8 cellular contexts compared by ENCODE assay signal in genomic region chr22:39144101-39144815, GRCh38. TPM values are rescaled to one million over a fixed set of nuclear protein-coding genes. Genes with fewer than 3 reads are reported as not detected.
DNase-seq lines count a peak whose midpoint lies in the region; ATAC-seq and TF ChIP-seq lines count a peak whose summit lies in the region.

No MANE protein-coding gene starts in this region.

- no peaks in the 10 kb centered on the region for H3K9me3 ChIP-seq in stomach smooth muscle (ENCODE audit: control insufficient read depth in 2 of 2, low read length in 2 of 2)

- H3K4me1 ChIP-seq in stomach smooth muscle (ENCODE audit: control insufficient read depth, insufficient read depth, low read length), result peaks cover 54% of the 10 kb centered on the region

- DNase-seq in GM13977 (ENCODE audit: low spot score) (peak; percentile 81), dermis microvascular lymphatic vessel endothelial cell (ENCODE audit: low read depth in 2 of 2) (peak; percentile 14 to 39), midbrain (lab: John Stamatoyannopoulos, UW) (peak; percentile 10), LoVo (ENCODE audit: low spot score) (no peak), HK-2 (ENCODE audit: unreplicated experiment) (no peak)

- in situ Hi-C loops in GM13977 (cut with MboI; ENCODE audit: low pct_unique_long_range_greater_than_20kb, low sequenced_read_pairs, unreplicated experiment), result no loop called here

- H3K36me3 ChIP-seq in stomach smooth muscle (ENCODE audit: control insufficient read depth in 2 of 2, insufficient read depth in 2 of 2, low read length in 2 of 2), result peaks cover 10 to 14% of the 10 kb centered on the region in 2 donors

- peak overlapping the region; percentile 60 to 75 for H3K9ac ChIP-seq in stomach smooth muscle (ENCODE audit: low read length in 2 of 2)

- peak overlapping the region; percentile 64 for H3K27ac ChIP-seq in stomach smooth muscle (ENCODE audit: low read length)

- H3K4me3 ChIP-seq in stomach smooth muscle (ENCODE audit: low read length in 2 of 2), result peak overlapping the region; percentile 82 to 93

- H3K27me3 ChIP-seq in stomach smooth muscle (ENCODE audit: control insufficient read depth in 1 of 2, insufficient read depth in 2 of 2, low read length in 2 of 2), result no peaks in the 10 kb centered on the region

- ATAC-seq in HG03108 (IDR thresholded peaks at IDR 0.05; ENCODE audit: unreplicated experiment), result peak; percentile 27
- ATAC-seq in activated CD4-positive, CD25-positive, alpha-beta regulatory T cell treated with anti-CD3 and anti-CD28 coated beads, Interleukin-2, amount 50 U/mL, for 24 hours, result peak; percentile 60 to 73

- no peak for TF ChIP-seq CTCF in GM13977 (IDR thresholded peaks at IDR 0.05; ENCODE audit: extremely low read depth, insufficient read depth, missing control alignments)

RNA-seq across cellular contexts. Expression of gene CBX7, which starts 8.2 kb away (rescaled TPM):
- total RNA-seq in dermis microvascular lymphatic vessel endothelial cell, result 3.0 and 4.4 TPM in 2 replicates

RNA-seq across cellular contexts. Expression of gene APOBEC3H, which starts 47.2 kb away (rescaled TPM):
- total RNA-seq in dermis microvascular lymphatic vessel endothelial cell, result not detected in 2 replicates

Comparison
In these comparisons a context has a peak if more than half of its experiments do, and no peak if none do; other contexts are left out.
1. DNase-seq: peak in GM13977 (single experiment), dermis microvascular lymphatic vessel endothelial cell (2 of 2) and midbrain (single experiment); none in LoVo (single experiment) and HK-2 (single experiment).